16 cellular contexts compared by ENCODE assay signal in the genomic region with DNA sequence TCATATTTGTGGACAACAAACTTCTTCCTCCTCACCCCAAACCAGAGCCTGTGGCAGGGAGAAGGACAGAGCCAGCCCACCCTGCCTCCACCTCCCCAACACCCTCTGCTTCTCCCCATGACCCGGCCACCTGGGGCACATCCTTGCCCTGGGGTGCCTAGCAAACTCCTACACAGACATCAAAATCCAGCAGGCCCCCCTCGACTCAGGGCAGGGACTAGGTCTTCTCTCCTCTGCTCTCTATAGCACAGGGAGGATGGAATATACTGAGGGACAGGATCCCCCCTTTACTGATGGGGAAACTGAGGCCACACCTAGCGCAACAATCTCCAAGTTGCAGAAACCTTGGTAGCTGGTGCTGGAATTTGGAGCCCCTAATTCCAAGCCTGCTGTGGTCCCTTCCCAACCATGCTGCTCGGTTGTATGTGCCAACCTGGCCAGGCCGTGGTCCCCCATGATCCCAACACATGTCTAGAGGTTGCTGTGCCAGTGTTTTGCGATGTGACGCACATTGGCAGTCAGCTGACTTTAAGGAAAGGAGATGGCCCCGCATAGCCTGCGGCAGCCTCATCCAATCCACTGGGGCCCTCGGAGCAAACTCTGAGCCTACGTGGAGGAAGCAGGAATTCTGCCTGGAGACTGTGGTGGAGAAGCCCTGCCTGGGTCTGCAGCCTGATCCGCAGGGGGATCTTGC. TPM values are rescaled to one million over a fixed set of nuclear protein-coding genes. Genes with fewer than 3 reads are reported as not detected.
"Had no signal": no experiment of that assay in that cellular context is flagged by ENCODE, and none has a peak within 500 bp of the region (broad histone marks: within the 10 kb centered on the region; RNA-seq: fewer than 3 reads in every experiment).

No MANE protein-coding gene starts in this region.

- H3K4me3 Mint-ChIP-seq: central memory CD8-positive, alpha-beta T cell; endodermal cell; naive thymus-derived CD4-positive, alpha-beta T cell; nephron progenitor cell had no signal

- H3K36me3 Mint-ChIP-seq: naive thymus-derived CD4-positive, alpha-beta T cell had no signal

- H3K9me3 Mint-ChIP-seq: central memory CD8-positive, alpha-beta T cell; endodermal cell; nephron progenitor cell had no signal

- H3K27ac Mint-ChIP-seq: endodermal cell; naive thymus-derived CD4-positive, alpha-beta T cell; nephron progenitor cell had no signal

- H3K4me1 Mint-ChIP-seq: central memory CD8-positive, alpha-beta T cell; endodermal cell; naive thymus-derived CD4-positive, alpha-beta T cell had no signal

- ATAC-seq: foreskin keratinocyte; left lobe of liver; naive thymus-derived CD4-positive, alpha-beta T cell had no signal

- DNase-seq: effector CD4-positive, alpha-beta T cell; endodermal cell; erythroblast; foreskin keratinocyte; hippocampal formation; kidney glomerular epithelial cell; mesendoderm; naive thymus-derived CD4-positive, alpha-beta T cell; sigmoid colon; stimulated activated CD4-positive, alpha-beta T cell treated with anti-CD3 and anti-CD28 coated beads, Interleukin-12 subunit alpha, Interleukin-12 subunit beta, amount 100 ng/mL, for 4 hours; stimulated activated naive CD4-positive, alpha-beta T cell; stomach; transverse colon had no signal

RNA-seq across cellular contexts. Expression of gene ADRA2C, which starts 53.9 kb away (rescaled TPM):
- total RNA-seq: naive thymus-derived CD4-positive, alpha-beta T cell had no signal
- polyA plus RNA-seq: naive thymus-derived CD4-positive, alpha-beta T cell had no signal
